33 cellular contexts compared by ENCODE assay signal in the genomic region with DNA sequence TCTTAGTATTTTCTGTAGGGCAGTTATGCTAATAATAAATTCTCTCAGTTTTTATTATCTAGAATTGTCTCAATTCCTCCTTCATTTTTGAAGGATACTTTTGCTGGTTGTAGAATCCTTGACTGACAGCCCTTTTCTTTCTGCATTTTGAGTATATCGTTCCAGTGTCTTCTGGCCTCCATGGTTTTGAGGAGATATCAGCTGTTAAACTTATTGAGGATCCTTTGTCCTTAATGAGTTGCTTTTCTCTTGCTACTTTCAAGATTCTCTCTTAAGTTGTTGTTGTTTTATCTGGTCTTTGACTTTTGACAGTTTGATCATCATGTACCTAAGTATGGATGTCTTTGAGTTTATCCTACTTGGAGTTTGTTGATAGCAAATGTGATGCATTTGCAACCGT. TPM values are rescaled to one million over a fixed set of nuclear protein-coding genes. Genes with fewer than 3 reads are reported as not detected.
"Had no signal": no experiment of that assay in that cellular context is flagged by ENCODE, and none has a peak within 500 bp of the region (broad histone marks: within the 10 kb centered on the region; RNA-seq: fewer than 3 reads in every experiment).

No MANE protein-coding gene starts in this region.

- FAIRE-seq: astrocyte, colon had no signal

- DNase-seq: activated CD4-positive, alpha-beta memory T cell treated with anti-CD3 and anti-CD28 coated beads, Interleukin-2, amount 10 ng/mL, durations not matched to agents 7 days and 5 days; activated CD4-positive, alpha-beta T cell treated with anti-CD3 and anti-CD28 coated beads for 36 hours; activated CD4-positive, alpha-beta T cell treated with anti-CD3 and anti-CD28 coated beads, Interleukin-2, amount 10 ng/mL, durations not matched to agents 24 days and 14 days; activated CD4-positive, CD25-positive, alpha-beta regulatory T cell; activated CD4-positive, CD25-positive, alpha-beta regulatory T cell treated with anti-CD3 and anti-CD28 coated beads, Interleukin-2, amount 50 U/mL, for 72 hours; activated CD8-positive, alpha-beta memory T cell treated with anti-CD3 and anti-CD28 coated beads, Interleukin-2, amount 50 U/mL, for 48 hours; activated gamma-delta T cell; activated naive CD4-positive, alpha-beta T cell; activated naive CD4-positive, alpha-beta T cell treated with anti-CD3 and anti-CD28 coated beads, Interleukin-2, amount 50 U/mL, for 16 hours; activated T-cell treated with anti-CD3 and anti-CD28 coated beads for 4 hours; activated T-cell treated with anti-CD3 and anti-CD28 coated beads, Interleukin-2, amount 50 U/mL, for 24 hours; activated T-cell treated with anti-CD3 and anti-CD28 coated beads, Interleukin-2, amount 50 U/mL, for 72 hours; amniotic stem cell; anterior cingulate cortex; caudate nucleus; cortex of kidney; dermis blood vessel endothelial cell; effector CD4-positive, alpha-beta T cell; effector memory CD8-positive, alpha-beta T cell; erythroblast; foreskin keratinocyte; gastrocnemius medialis; glutamatergic neuron; heart left ventricle; T-helper 17 cell; T1000; WERI-Rb-1 had no signal

- H3K27ac Mint-ChIP-seq: activated CD4-positive, alpha-beta memory T cell treated with anti-CD3 and anti-CD28 coated beads, Interleukin-2, amount 10 ng/mL, durations not matched to agents 7 days and 5 days; activated CD4-positive, alpha-beta T cell treated with anti-CD3 and anti-CD28 coated beads for 36 hours; activated CD4-positive, alpha-beta T cell treated with anti-CD3 and anti-CD28 coated beads, Interleukin-2, amount 10 ng/mL, durations not matched to agents 24 days and 14 days; activated naive CD8-positive, alpha-beta T cell; activated T-cell treated with anti-CD3 and anti-CD28 coated beads, Interleukin-2, amount 50 U/mL, for 24 hours; activated T-cell treated with anti-CD3 and anti-CD28 coated beads, Interleukin-2, amount 50 U/mL, for 72 hours; effector memory CD8-positive, alpha-beta T cell; T-helper 17 cell; T-helper 2 cell treated with Interferon-gamma antibody and Interleukin-4, amounts not matched to agents 5 μg/mL and 100 μg/mL, for 36 hours had no signal

- H3K4me3 ChIP-seq: esophagus muscularis mucosa, gastrocnemius medialis, heart left ventricle had no signal

- H3K4me1 ChIP-seq: esophagus muscularis mucosa, foreskin keratinocyte, gastrocnemius medialis, heart left ventricle had no signal

- H3K9me3 ChIP-seq: esophagus muscularis mucosa, gastrocnemius medialis had no signal

- H3K27ac ChIP-seq: esophagus muscularis mucosa, foreskin keratinocyte, gastrocnemius medialis, heart left ventricle, WERI-Rb-1 had no signal

- H3K4me3 Mint-ChIP-seq: activated CD4-positive, alpha-beta memory T cell treated with anti-CD3 and anti-CD28 coated beads, Interleukin-2, amount 10 ng/mL, durations not matched to agents 7 days and 5 days; activated CD4-positive, alpha-beta T cell treated with anti-CD3 and anti-CD28 coated beads for 36 hours; activated CD4-positive, alpha-beta T cell treated with anti-CD3 and anti-CD28 coated beads, Interleukin-2, amount 10 ng/mL, durations not matched to agents 24 days and 14 days; activated naive CD8-positive, alpha-beta T cell; activated T-cell treated with anti-CD3 and anti-CD28 coated beads, Interleukin-2, amount 50 U/mL, for 24 hours; activated T-cell treated with anti-CD3 and anti-CD28 coated beads, Interleukin-2, amount 50 U/mL, for 72 hours; effector memory CD8-positive, alpha-beta T cell; T-helper 17 cell; T-helper 2 cell treated with Interferon-gamma antibody and Interleukin-4, amounts not matched to agents 5 μg/mL and 100 μg/mL, for 36 hours had no signal

- ATAC-seq: activated CD4-positive, alpha-beta T cell treated with anti-CD3 and anti-CD28 coated beads for 36 hours; activated T-cell treated with anti-CD3 and anti-CD28 coated beads, Interleukin-2, amount 50 U/mL, for 72 hours; effector memory CD8-positive, alpha-beta T cell; foreskin keratinocyte; gastrocnemius medialis; heart left ventricle; T-helper 17 cell had no signal

- H3K36me3 ChIP-seq: esophagus muscularis mucosa, gastrocnemius medialis, heart left ventricle, WERI-Rb-1 had no signal

RNA-seq across cellular contexts. Expression of a gene that starts 8.9 kb away (rescaled TPM):
- total RNA-seq: activated CD4-positive, alpha-beta memory T cell treated with anti-CD3 and anti-CD28 coated beads, Interleukin-2, amount 10 ng/mL, durations not matched to agents 7 days and 5 days; activated CD4-positive, alpha-beta T cell treated with anti-CD3 and anti-CD28 coated beads, Interleukin-2, amount 10 ng/mL, durations not matched to agents 24 days and 14 days; astrocyte; chondrocyte; esophagus muscularis mucosa; foreskin keratinocyte; gastrocnemius medialis had no signal

RNA-seq across cellular contexts. Expression of a gene that starts 37.5 kb away (rescaled TPM):
- total RNA-seq: activated CD4-positive, alpha-beta memory T cell treated with anti-CD3 and anti-CD28 coated beads, Interleukin-2, amount 10 ng/mL, durations not matched to agents 7 days and 5 days; activated CD4-positive, alpha-beta T cell treated with anti-CD3 and anti-CD28 coated beads for 36 hours; activated CD4-positive, alpha-beta T cell treated with anti-CD3 and anti-CD28 coated beads, Interleukin-2, amount 10 ng/mL, durations not matched to agents 24 days and 14 days; activated T-cell treated with anti-CD3 and anti-CD28 coated beads, Interleukin-2, amount 50 U/mL, for 72 hours; astrocyte; chondrocyte; dermis blood vessel endothelial cell; T-helper 17 cell had no signal
